ENCODE assay signal across 1 cellular context in the genomic region with DNA sequence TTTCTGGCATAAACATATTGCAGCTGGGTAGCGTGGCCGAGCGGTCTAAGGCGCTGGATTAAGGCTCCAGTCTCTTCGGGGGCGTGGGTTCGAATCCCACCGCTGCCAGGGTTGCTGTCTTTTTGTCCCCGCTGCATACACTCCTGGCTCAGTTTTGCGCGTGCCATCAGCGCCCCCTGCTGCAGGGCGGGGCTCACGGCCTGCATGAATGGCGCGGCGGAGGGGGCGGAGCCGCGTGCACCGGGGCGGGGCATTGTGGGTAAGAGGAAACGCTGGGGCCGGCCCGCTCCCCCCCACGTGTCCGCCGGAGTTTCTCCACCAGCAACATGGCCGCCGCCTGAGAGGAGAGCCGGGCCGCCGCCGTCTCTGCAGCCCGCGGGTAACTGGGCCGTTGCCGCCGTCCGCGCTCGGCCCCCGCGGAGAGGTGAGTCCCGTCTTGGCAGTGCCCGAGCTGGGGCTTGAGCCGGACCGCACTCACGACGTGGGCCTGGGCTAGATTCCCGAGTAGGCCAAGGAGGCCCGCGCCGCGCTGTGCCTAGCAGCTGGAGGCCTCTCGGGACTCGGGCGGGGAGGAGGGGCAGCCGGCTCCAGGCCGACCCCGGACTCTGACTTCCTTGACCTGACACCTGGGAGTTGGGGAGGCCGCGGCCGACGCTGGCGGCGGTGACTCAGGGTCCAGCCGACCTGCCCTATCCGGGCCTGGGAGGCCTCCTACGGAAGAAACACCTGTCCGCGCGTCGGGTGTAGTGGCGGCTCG.
TF ChIP-seq lines count a peak whose summit lies in the region.

A gene with protein sequence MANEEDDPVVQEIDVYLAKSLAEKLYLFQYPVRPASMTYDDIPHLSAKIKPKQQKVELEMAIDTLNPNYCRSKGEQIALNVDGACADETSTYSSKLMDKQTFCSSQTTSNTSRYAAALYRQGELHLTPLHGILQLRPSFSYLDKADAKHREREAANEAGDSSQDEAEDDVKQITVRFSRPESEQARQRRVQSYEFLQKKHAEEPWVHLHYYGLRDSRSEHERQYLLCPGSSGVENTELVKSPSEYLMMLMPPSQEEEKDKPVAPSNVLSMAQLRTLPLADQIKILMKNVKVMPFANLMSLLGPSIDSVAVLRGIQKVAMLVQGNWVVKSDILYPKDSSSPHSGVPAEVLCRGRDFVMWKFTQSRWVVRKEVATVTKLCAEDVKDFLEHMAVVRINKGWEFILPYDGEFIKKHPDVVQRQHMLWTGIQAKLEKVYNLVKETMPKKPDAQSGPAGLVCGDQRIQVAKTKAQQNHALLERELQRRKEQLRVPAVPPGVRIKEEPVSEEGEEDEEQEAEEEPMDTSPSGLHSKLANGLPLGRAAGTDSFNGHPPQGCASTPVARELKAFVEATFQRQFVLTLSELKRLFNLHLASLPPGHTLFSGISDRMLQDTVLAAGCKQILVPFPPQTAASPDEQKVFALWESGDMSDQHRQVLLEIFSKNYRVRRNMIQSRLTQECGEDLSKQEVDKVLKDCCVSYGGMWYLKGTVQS (plus strand): TSS at position 296 of the 757 bp plus-strand sequence. CDS start 5,560 bp downstream, outside the sequence.

TF ChIP-seq in K562, 482 proteins besides CTCF, POLR2A, EP300 and RAD21 (continued from another document and continues in another):
- TF ChIP-seq, protein P1, sequence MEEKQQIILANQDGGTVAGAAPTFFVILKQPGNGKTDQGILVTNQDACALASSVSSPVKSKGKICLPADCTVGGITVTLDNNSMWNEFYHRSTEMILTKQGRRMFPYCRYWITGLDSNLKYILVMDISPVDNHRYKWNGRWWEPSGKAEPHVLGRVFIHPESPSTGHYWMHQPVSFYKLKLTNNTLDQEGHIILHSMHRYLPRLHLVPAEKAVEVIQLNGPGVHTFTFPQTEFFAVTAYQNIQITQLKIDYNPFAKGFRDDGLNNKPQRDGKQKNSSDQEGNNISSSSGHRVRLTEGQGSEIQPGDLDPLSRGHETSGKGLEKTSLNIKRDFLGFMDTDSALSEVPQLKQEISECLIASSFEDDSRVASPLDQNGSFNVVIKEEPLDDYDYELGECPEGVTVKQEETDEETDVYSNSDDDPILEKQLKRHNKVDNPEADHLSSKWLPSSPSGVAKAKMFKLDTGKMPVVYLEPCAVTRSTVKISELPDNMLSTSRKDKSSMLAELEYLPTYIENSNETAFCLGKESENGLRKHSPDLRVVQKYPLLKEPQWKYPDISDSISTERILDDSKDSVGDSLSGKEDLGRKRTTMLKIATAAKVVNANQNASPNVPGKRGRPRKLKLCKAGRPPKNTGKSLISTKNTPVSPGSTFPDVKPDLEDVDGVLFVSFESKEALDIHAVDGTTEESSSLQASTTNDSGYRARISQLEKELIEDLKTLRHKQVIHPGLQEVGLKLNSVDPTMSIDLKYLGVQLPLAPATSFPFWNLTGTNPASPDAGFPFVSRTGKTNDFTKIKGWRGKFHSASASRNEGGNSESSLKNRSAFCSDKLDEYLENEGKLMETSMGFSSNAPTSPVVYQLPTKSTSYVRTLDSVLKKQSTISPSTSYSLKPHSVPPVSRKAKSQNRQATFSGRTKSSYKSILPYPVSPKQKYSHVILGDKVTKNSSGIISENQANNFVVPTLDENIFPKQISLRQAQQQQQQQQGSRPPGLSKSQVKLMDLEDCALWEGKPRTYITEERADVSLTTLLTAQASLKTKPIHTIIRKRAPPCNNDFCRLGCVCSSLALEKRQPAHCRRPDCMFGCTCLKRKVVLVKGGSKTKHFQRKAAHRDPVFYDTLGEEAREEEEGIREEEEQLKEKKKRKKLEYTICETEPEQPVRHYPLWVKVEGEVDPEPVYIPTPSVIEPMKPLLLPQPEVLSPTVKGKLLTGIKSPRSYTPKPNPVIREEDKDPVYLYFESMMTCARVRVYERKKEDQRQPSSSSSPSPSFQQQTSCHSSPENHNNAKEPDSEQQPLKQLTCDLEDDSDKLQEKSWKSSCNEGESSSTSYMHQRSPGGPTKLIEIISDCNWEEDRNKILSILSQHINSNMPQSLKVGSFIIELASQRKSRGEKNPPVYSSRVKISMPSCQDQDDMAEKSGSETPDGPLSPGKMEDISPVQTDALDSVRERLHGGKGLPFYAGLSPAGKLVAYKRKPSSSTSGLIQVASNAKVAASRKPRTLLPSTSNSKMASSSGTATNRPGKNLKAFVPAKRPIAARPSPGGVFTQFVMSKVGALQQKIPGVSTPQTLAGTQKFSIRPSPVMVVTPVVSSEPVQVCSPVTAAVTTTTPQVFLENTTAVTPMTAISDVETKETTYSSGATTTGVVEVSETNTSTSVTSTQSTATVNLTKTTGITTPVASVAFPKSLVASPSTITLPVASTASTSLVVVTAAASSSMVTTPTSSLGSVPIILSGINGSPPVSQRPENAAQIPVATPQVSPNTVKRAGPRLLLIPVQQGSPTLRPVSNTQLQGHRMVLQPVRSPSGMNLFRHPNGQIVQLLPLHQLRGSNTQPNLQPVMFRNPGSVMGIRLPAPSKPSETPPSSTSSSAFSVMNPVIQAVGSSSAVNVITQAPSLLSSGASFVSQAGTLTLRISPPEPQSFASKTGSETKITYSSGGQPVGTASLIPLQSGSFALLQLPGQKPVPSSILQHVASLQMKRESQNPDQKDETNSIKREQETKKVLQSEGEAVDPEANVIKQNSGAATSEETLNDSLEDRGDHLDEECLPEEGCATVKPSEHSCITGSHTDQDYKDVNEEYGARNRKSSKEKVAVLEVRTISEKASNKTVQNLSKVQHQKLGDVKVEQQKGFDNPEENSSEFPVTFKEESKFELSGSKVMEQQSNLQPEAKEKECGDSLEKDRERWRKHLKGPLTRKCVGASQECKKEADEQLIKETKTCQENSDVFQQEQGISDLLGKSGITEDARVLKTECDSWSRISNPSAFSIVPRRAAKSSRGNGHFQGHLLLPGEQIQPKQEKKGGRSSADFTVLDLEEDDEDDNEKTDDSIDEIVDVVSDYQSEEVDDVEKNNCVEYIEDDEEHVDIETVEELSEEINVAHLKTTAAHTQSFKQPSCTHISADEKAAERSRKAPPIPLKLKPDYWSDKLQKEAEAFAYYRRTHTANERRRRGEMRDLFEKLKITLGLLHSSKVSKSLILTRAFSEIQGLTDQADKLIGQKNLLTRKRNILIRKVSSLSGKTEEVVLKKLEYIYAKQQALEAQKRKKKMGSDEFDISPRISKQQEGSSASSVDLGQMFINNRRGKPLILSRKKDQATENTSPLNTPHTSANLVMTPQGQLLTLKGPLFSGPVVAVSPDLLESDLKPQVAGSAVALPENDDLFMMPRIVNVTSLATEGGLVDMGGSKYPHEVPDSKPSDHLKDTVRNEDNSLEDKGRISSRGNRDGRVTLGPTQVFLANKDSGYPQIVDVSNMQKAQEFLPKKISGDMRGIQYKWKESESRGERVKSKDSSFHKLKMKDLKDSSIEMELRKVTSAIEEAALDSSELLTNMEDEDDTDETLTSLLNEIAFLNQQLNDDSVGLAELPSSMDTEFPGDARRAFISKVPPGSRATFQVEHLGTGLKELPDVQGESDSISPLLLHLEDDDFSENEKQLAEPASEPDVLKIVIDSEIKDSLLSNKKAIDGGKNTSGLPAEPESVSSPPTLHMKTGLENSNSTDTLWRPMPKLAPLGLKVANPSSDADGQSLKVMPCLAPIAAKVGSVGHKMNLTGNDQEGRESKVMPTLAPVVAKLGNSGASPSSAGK (IDR thresholded peaks at IDR 0.05): peak; percentile 50
- peak; percentile 18; the same call in 1 of the 2 replicates for TF ChIP-seq PML (IDR thresholded peaks at IDR 0.05; ENCODE audit: low read length)
- TF ChIP-seq HDAC6 (IDR thresholded peaks at IDR 0.05; ENCODE audit: low read depth, low read length): peak; percentile 50; the same call in 1 of the 2 replicates
- TF ChIP-seq NRF1 (conservative IDR thresholded peaks at IDR 0.05 in 1 of 2, IDR thresholded peaks at IDR 0.05 in 1 of 2): peak in 1 of 2 experiments; percentile 48; a peak in 3 of 4 replicates
- no peak for TF ChIP-seq ZNF699 (CRISPR knock-in tag; IDR thresholded peaks at IDR 0.05; ENCODE audit: insufficient replicate concordance)
- TF ChIP-seq SIRT6 (IDR thresholded peaks at IDR 0.05; ENCODE audit: low read depth, low read length): no peak
- TF ChIP-seq BHLHE40 (IDR thresholded peaks at IDR 0.05; ENCODE audit: low read length): peak; percentile 87
- peak; percentile 64 for TF ChIP-seq POLR3G (IDR thresholded peaks at IDR 0.05; ENCODE audit: extremely low read depth, insufficient read length, insufficient replicate concordance)
- TF ChIP-seq ELF2 (CRISPR knock-in tag; IDR thresholded peaks at IDR 0.05): peak; percentile 59; the same call in 1 of the 2 replicates
- TF ChIP-seq, protein P2, sequence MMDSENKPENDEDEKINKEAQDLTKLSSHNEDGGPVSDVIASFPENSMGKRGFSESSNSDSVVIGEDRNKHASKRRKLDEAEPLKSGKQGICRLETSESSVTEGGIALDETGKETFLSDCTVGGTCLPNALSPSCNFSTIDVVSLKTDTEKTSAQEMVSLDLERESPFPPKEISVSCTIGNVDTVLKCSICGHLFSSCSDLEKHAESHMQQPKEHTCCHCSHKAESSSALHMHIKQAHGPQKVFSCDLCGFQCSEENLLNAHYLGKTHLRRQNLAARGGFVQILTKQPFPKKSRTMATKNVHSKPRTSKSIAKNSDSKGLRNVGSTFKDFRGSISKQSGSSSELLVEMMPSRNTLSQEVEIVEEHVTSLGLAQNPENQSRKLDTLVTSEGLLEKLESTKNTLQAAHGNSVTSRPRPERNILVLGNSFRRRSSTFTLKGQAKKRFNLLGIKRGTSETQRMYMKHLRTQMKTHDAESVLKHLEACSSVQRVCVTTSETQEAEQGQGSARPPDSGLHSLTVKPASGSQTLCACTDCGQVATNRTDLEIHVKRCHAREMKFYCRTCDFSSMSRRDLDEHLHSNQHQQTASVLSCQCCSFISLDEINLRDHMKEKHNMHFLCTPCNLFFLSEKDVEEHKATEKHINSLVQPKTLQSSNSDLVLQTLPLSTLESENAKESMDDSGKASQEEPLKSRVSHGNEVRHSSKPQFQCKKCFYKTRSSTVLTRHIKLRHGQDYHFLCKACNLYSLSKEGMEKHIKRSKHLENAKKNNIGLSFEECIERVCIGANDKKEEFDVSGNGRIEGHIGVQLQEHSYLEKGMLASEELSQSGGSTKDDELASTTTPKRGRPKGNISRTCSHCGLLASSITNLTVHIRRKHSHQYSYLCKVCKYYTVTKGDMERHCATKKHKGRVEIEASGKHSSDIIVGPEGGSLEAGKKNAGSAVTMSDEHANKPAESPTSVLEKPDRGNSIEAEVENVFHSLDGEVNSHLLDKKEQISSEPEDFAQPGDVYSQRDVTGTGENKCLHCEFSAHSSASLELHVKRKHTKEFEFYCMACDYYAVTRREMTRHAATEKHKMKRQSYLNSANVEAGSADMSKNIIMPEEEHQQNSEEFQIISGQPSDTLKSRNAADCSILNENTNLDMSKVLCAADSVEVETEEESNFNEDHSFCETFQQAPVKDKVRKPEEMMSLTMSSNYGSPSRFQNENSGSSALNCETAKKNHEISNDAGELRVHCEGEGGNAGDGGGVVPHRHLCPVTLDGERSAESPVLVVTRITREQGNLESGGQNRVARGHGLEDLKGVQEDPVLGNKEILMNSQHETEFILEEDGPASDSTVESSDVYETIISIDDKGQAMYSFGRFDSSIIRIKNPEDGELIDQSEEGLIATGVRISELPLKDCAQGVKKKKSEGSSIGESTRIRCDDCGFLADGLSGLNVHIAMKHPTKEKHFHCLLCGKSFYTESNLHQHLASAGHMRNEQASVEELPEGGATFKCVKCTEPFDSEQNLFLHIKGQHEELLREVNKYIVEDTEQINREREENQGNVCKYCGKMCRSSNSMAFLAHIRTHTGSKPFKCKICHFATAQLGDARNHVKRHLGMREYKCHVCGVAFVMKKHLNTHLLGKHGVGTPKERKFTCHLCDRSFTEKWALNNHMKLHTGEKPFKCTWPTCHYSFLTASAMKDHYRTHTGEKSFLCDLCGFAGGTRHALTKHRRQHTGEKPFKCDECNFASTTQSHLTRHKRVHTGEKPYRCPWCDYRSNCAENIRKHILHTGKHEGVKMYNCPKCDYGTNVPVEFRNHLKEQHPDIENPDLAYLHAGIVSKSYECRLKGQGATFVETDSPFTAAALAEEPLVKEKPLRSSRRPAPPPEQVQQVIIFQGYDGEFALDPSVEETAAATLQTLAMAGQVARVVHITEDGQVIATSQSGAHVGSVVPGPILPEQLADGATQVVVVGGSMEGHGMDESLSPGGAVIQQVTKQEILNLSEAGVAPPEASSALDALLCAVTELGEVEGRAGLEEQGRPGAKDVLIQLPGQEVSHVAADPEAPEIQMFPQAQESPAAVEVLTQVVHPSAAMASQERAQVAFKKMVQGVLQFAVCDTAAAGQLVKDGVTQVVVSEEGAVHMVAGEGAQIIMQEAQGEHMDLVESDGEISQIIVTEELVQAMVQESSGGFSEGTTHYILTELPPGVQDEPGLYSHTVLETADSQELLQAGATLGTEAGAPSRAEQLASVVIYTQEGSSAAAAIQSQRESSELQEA (IDR thresholded peaks at IDR 0.05; ENCODE audit: low read depth): peak; percentile 80
- peak; percentile 41; the same call in 1 of the 2 replicates for TF ChIP-seq ZNF239 (CRISPR knock-in tag; IDR thresholded peaks at IDR 0.05)
- TF ChIP-seq, protein P3, sequence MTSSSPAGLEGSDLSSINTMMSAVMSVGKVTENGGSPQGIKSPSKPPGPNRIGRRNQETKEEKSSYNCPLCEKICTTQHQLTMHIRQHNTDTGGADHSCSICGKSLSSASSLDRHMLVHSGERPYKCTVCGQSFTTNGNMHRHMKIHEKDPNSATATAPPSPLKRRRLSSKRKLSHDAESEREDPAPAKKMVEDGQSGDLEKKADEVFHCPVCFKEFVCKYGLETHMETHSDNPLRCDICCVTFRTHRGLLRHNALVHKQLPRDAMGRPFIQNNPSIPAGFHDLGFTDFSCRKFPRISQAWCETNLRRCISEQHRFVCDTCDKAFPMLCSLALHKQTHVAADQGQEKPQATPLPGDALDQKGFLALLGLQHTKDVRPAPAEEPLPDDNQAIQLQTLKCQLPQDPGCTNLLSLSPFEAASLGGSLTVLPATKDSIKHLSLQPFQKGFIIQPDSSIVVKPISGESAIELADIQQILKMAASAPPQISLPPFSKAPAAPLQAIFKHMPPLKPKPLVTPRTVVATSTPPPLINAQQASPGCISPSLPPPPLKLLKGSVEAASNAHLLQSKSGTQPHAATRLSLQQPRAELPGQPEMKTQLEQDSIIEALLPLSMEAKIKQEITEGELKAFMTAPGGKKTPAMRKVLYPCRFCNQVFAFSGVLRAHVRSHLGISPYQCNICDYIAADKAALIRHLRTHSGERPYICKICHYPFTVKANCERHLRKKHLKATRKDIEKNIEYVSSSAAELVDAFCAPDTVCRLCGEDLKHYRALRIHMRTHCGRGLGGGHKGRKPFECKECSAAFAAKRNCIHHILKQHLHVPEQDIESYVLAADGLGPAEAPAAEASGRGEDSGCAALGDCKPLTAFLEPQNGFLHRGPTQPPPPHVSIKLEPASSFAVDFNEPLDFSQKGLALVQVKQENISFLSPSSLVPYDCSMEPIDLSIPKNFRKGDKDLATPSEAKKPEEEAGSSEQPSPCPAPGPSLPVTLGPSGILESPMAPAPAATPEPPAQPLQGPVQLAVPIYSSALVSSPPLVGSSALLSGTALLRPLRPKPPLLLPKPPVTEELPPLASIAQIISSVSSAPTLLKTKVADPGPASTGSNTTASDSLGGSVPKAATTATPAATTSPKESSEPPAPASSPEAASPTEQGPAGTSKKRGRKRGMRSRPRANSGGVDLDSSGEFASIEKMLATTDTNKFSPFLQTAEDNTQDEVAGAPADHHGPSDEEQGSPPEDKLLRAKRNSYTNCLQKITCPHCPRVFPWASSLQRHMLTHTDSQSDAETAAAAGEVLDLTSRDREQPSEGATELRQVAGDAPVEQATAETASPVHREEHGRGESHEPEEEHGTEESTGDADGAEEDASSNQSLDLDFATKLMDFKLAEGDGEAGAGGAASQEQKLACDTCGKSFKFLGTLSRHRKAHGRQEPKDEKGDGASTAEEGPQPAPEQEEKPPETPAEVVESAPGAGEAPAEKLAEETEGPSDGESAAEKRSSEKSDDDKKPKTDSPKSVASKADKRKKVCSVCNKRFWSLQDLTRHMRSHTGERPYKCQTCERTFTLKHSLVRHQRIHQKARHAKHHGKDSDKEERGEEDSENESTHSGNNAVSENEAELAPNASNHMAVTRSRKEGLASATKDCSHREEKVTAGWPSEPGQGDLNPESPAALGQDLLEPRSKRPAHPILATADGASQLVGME (CRISPR knock-in tag; IDR thresholded peaks at IDR 0.05): no peak
- TF ChIP-seq TCF7L2 (IDR thresholded peaks at IDR 0.05; ENCODE audit: low read depth, low read length): no peak
- peak; percentile 37 for TF ChIP-seq ZFP36 (IDR thresholded peaks at IDR 0.05; ENCODE audit: low read depth, low read length, partially characterized antibody)
- no peak for TF ChIP-seq GTF2A2 (tag; IDR thresholded peaks at IDR 0.05)
